In the genomic region with DNA sequence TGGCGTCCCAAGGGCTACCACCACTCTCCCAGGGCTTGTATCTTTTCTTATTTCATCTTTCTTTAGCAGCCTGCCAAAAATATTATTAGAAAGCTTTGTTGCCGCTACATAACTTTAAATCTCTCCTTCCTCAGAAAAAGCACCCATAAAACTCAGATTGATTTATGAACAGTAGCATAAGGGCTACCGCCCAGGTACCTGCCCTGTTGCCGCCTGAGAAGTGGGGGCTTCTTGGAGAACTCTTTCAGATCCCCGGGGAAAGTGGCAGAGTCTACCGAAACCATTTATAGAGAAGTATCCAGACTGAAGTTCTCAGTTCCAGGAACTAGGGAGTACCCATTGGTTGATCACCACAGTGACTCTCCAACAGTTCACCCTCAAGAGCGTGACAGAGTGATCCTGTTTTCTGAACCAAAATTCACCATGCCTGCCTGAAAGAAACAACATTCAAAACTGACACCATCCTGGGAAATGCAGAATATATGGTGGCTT, we compare ENCODE assay signal across 9 cellular contexts. TPM values are rescaled to one million over a fixed set of nuclear protein-coding genes. Genes with fewer than 3 reads are reported as not detected.
DNase-seq lines count a peak whose midpoint lies in the region; ATAC-seq, FAIRE-seq and TF ChIP-seq lines count a peak whose summit lies in the region.
"Had no signal": no experiment of that assay in that cellular context is flagged by ENCODE, and none has a peak within 500 bp of the region (broad histone marks: within the 10 kb centered on the region; RNA-seq: fewer than 3 reads in every experiment).

No MANE protein-coding gene starts in this region.

- TF ChIP-seq CTCF in ovary (IDR thresholded peaks at IDR 0.05): no peak
- TF ChIP-seq CTCF in GM13976 (IDR thresholded peaks at IDR 0.05; ENCODE audit: borderline replicate concordance, control extremely low read depth, extremely low read depth, insufficient read depth, missing control alignments): no peak

- peaks cover 0 to 5% of the 10 kb centered on the region in 2 donors for H3K4me1 ChIP-seq in esophagus (ENCODE audit: control insufficient read depth in 2 of 2, insufficient read depth in 2 of 2, low read length in 1 of 2)
- H3K4me1 ChIP-seq in ovary (ENCODE audit: insufficient read depth): peaks cover 16% of the 10 kb centered on the region

- 22 to 25% methylated on average over 7 of the region's 7 CpGs for WGBS in esophagus, 2 donors
- WGBS in ovary, 3 donors: 26 to 46% (median 34%) methylated on average over 7 of the region's 7 CpGs

- intact Hi-C loops in ovary (cut with DNase I): loop anchor here in 2 of 4 donors (10.0 kb wide), 1 partner anchor 106 kb away; a partner anchor contains a TSS

- H3K27me3 ChIP-seq in esophagus (ENCODE audit: control insufficient read depth in 1 of 2, insufficient read depth in 2 of 2, low read length in 2 of 2) (no peaks in the 10 kb centered on the region), ovary (no peaks in the 10 kb centered on the region)

- no peak for TF ChIP-seq EP300 in ovary (IDR thresholded peaks at IDR 0.05)

- H3K36me3 ChIP-seq in esophagus (ENCODE audit: control insufficient read depth in 2 of 2, insufficient read depth in 2 of 2, low read length in 1 of 2): no peaks in the 10 kb centered on the region
- H3K36me3 ChIP-seq in ovary: no peaks in the 10 kb centered on the region

- H3K9me3 ChIP-seq in esophagus (ENCODE audit: control insufficient read depth in 2 of 2, insufficient read depth in 1 of 2, low read depth in 1 of 2, low read length in 1 of 2): no peaks in the 10 kb centered on the region
- H3K9me3 ChIP-seq in ovary: no peaks in the 10 kb centered on the region

- FAIRE-seq in GM19239 (lab: Jason Lieb, UNC): peak; percentile 66
- FAIRE-seq: K562 had no signal

- peak overlapping the region; percentile 81 to 92 for H3K27ac ChIP-seq in esophagus (ENCODE audit: low read depth in 2 of 2, low read length in 1 of 2)
- H3K27ac ChIP-seq in ovary: peak overlapping the region; percentile 92 to 96

- in situ Hi-C loops in GM13976 (cut with MboI; ENCODE audit: low sequenced_read_pairs, unreplicated experiment): no loop called here

- no peak for DNase-seq in GM19239 (ENCODE audit: insufficient read length, low spot score)
- peak; percentile 36 for DNase-seq in SIG-M5 (lab: John Stamatoyannopoulos, UW)
- no peak for DNase-seq in ovary
- DNase-seq in GM13976 (ENCODE audit: low spot score): no peak
- DNase-seq in COLO668 (lab: John Stamatoyannopoulos, UW; ENCODE audit: unreplicated experiment): no peak

- no peak for ATAC-seq in HG03460 (IDR thresholded peaks at IDR 0.05; ENCODE audit: unreplicated experiment)
- no peak for ATAC-seq in HG02763 (IDR thresholded peaks at IDR 0.05; ENCODE audit: unreplicated experiment)
- ATAC-seq: K562 had no signal

- TF ChIP-seq POLR2A in ovary (IDR thresholded peaks at IDR 0.05): no peak

- H3K4me3 ChIP-seq in esophagus (ENCODE audit: low read depth in 1 of 2, low read length in 2 of 2) (peak overlapping the region; percentile 68 to 83), ovary (peak overlapping the region; percentile 80)
- H3K4me3 ChIP-seq: K562 had no signal

RNA-seq across cellular contexts. Expression of a gene that starts 0.7 kb away (rescaled TPM):
- 1 to 10 TPM; 5.0 to 8.4 TPM for polyA plus RNA-seq in esophagus
- 10 to 100 TPM; 22.1 to 63.4 (median 30.1) TPM for total RNA-seq in ovary
- polyA plus RNA-seq in ovary: 10 to 100 TPM; 30.6 to 42.5 TPM
